27 cellular contexts compared by ENCODE assay signal in the genomic region with DNA sequence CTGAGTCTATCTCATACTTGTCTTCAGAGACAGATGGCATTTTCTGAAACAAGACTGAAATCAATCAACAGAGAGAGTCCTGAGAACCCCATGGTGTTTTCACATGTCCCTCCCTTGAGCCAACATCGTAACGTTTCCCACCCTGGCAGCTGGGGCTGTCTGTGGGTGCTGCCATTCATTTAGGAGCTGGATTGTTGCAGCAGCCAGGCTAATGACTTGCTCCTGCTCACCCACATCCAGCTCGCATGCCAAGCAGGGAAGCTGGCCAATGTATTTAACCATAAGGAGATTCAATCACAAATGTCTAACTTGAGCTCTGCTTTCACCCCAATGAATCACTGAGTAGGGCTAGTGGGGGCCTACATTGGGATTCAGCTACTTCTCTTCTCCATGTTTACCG.
"Had no signal": no experiment of that assay in that cellular context is flagged by ENCODE, and none has a peak within 500 bp of the region (broad histone marks: within the 10 kb centered on the region; RNA-seq: fewer than 3 reads in every experiment).

No MANE protein-coding gene starts in this region.

- ATAC-seq: activated CD4-positive, alpha-beta T cell treated with anti-CD3 and anti-CD28 coated beads for 36 hours; activated CD8-positive, alpha-beta T cell treated with anti-CD3 and anti-CD28 coated beads, Interleukin-2, amount 10 ng/mL, durations not matched to agents 7 days and 5 days; activated naive CD4-positive, alpha-beta T cell treated with anti-CD3 and anti-CD28 coated beads, Interleukin-2, amount 50 U/mL, for 72 hours; activated T-cell treated with anti-CD3 and anti-CD28 coated beads, Interleukin-2, amount 50 U/mL, for 72 hours; T-helper 17 cell had no signal

- H3K4me3 ChIP-seq: ascending aorta, breast epithelium, cardiac muscle cell, colonic mucosa had no signal

- H3K27me3 ChIP-seq: ascending aorta, cardiac muscle cell, colonic mucosa had no signal

- H3K36me3 ChIP-seq: ascending aorta, breast epithelium, cardiac muscle cell, colonic mucosa had no signal

- H3K27ac ChIP-seq: ascending aorta, breast epithelium, cardiac muscle cell, colonic mucosa, epithelial cell of prostate had no signal

- H3K4me1 ChIP-seq: ascending aorta, breast epithelium, colonic mucosa had no signal

- H3K9me3 ChIP-seq: ascending aorta, breast epithelium, colonic mucosa had no signal

- DNase-seq: activated CD4-positive, alpha-beta memory T cell treated with anti-CD3 and anti-CD28 coated beads for 36 hours; activated CD4-positive, alpha-beta T cell treated with anti-CD3 and anti-CD28 coated beads for 36 hours; activated CD4-positive, alpha-beta T cell treated with anti-CD3 and anti-CD28 coated beads, Interleukin-2, amount 10 ng/mL, durations not matched to agents 24 days and 14 days; activated CD4-positive, CD25-positive, alpha-beta regulatory T cell; activated CD4-positive, CD25-positive, alpha-beta regulatory T cell treated with anti-CD3 and anti-CD28 coated beads, Interleukin-2, amount 50 U/mL, for 72 hours; activated CD8-positive, alpha-beta memory T cell treated with anti-CD3 and anti-CD28 coated beads, Interleukin-2, amount 50 U/mL, for 48 hours; activated CD8-positive, alpha-beta T cell treated with anti-CD3 and anti-CD28 coated beads, Interleukin-2, amount 10 ng/mL, durations not matched to agents 7 days and 5 days; activated gamma-delta T cell; activated naive CD4-positive, alpha-beta T cell; activated naive CD4-positive, alpha-beta T cell treated with anti-CD3 and anti-CD28 coated beads, Interleukin-2, amount 10 ng/mL, durations not matched to agents 7 days and 5 days; activated naive CD8-positive, alpha-beta T cell treated with anti-CD3 and anti-CD28 coated beads, Interleukin-2, amount 10 ng/mL, durations not matched to agents 7 days and 5 days; activated T-cell treated with anti-CD3 and anti-CD28 coated beads for 4 hours; activated T-cell treated with anti-CD3 and anti-CD28 coated beads, Interleukin-2, amount 50 U/mL, for 24 hours; activated T-cell treated with anti-CD3 and anti-CD28 coated beads, Interleukin-2, amount 50 U/mL, for 72 hours; central memory CD4-positive, alpha-beta T cell; cerebellar nuclear complex; colonic mucosa; effector CD8-positive, alpha-beta T cell; foreskin fibroblast; head of caudate nucleus; T-helper 17 cell; T1000 had no signal
